8 cellular contexts compared by ENCODE assay signal in the genomic region with DNA sequence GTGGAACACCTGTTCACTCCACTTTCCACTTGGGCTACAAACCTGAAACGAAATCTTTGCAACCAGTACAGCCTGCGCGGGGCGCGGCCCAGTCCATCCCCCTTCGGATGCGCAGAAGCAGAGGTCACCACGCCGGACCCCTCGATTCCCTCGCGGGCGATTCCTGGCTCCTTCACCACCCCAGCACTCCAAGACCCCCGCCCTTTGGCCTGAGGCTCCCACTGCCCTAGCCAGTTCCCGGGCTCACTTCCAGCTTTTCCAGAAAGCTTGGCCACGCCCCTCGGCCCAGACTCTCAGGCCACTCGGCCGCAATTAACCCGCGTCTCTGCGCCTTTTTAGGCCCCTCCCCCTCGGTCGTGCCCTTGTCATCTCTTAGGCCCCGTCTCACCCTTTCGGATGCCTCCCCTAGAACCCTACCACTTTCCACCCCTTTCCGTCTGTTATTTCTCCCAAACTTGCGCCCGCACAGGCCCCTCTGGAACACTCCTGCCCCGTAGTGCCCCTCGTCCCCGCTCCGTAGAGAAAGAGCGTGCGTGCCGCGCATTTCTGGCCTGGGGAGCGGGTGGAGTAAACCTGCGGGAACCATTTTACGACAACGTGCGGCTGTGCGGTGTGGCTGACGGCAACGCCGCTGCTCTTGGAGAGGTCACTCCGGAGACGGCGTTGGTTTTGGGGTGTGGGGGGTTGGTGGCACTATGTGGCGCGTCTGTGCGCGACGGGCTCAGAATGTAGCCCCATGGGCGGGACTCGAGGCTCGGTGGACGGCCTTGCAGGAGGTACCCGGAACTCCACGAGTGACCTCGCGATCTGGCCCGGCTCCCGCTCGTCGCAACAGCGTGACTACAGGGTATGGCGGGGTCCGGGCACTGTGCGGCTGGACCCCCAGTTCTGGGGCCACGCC. TPM values are rescaled to one million over a fixed set of nuclear protein-coding genes. Genes with fewer than 3 reads are reported as not detected.
DNase-seq lines count a peak whose midpoint lies in the region; ATAC-seq and TF ChIP-seq lines count a peak whose summit lies in the region.

A gene (plus strand): TSS at position 631 of the 901 bp plus-strand sequence. CDS start 65 bp downstream, at position 696.

- ATAC-seq in GM21529 (IDR thresholded peaks at IDR 0.05; ENCODE audit: unreplicated experiment) (peak; percentile 71), PC-3 (peak; percentile 85), esophagus mucosa (peak; percentile 97)

- CTCF ChIA-PET in PC-3 (lab: Charles Lee) = no interaction called here

- no peaks in the 10 kb centered on the region for H3K36me3 Mint-ChIP-seq in IgD-negative memory B cell

- H3K4me3 Mint-ChIP-seq in IgD-negative memory B cell = peak within 1 kb of the TSS; percentile 99 to 100 (median 100)

- H3F3A ChIP-seq in PC-3 (ENCODE audit: low read length, unreplicated experiment) = no peaks in the 10 kb centered on the region

- intact Hi-C loops in PC-3 (cut with micrococcal nuclease) = loop anchor here (2.0 to 5.0 kb wide), 2 partner anchors 42 to 93 kb away; no protein-coding TSS in a partner anchor

- H3K36me3 ChIP-seq in PC-3 (ENCODE audit: low read depth, low read length) = peaks cover 18% of the 10 kb centered on the region
- peaks cover 33% of the 10 kb centered on the region for H3K36me3 ChIP-seq in muscle layer of colon (ENCODE audit: insufficient read depth, low read length)

- H3K4me1 ChIP-seq in PC-3 (ENCODE audit: insufficient read depth, low read length) = peaks cover 6% of the 10 kb centered on the region; the same call in 1 of the 2 replicates
- H3K4me1 ChIP-seq in muscle layer of colon (ENCODE audit: insufficient read depth, low read length) = peaks cover 5% of the 10 kb centered on the region

- H3K79me2 ChIP-seq in PC-3 (ENCODE audit: low read length) = peaks cover 24% of the 10 kb centered on the region

- no TSS peak for BruUV-seq in PC-3 (replicated peaks; lab: Mats Ljungman, UMichigan)

- H3K9ac ChIP-seq in PC-3 (ENCODE audit: low read length) = peak within 1 kb of the TSS; percentile 96
- peak within 1 kb of the TSS; percentile 79 for H3K9ac ChIP-seq in muscle layer of colon (ENCODE audit: low read length)

- no peaks in the 10 kb centered on the region for H3K27me3 Mint-ChIP-seq in IgD-negative memory B cell

- H3K9me2 ChIP-seq in PC-3 (replicated peaks; ENCODE audit: low read length) = no peaks in the 10 kb centered on the region

- DNase-seq in DMS153 (lab: John Stamatoyannopoulos, UW) = peak; percentile 70
- peak; percentile 87 for DNase-seq in PC-3
- DNase-seq in activated T-cell treated with anti-CD3 and anti-CD28 coated beads for 48 hours (ENCODE audit: low read depth) = peak; percentile 83
- DNase-seq in stimulated activated CD8-positive, alpha-beta memory T cell treated with anti-CD3 and anti-CD28 coated beads, Interleukin-7, amount 100 ng/mL, for 4 hours (ENCODE audit: low read depth in 2 of 2) = peak; percentile 66 to 76

- no peak for TF ChIP-seq CTCF in PC-3 (conservative IDR thresholded peaks at IDR 0.05; ENCODE audit: low read depth, low read length)

- H3K27ac Mint-ChIP-seq in IgD-negative memory B cell = peak within 1 kb of the TSS; percentile 90 to 98 (median 97)

- H3K9me3 Mint-ChIP-seq in IgD-negative memory B cell = no peaks in the 10 kb centered on the region

- peaks cover 13 to 35% (median 17%) of the 10 kb centered on the region in 3 donors for H3K4me1 Mint-ChIP-seq in IgD-negative memory B cell

- H3K9me3 ChIP-seq in PC-3 (ENCODE audit: low read length) (no peaks in the 10 kb centered on the region), muscle layer of colon (ENCODE audit: low read length) (no peaks in the 10 kb centered on the region)

- peak within 1 kb of the TSS; percentile 94 for H2AFZ ChIP-seq in PC-3 (ENCODE audit: low read length)

- H3K27me3 ChIP-seq in PC-3 (ENCODE audit: low read length) (no peaks in the 10 kb centered on the region), muscle layer of colon (ENCODE audit: control insufficient read depth in 1 of 2, insufficient read depth in 2 of 2, low read length in 2 of 2) (no peaks in the 10 kb centered on the region)

- H3K27ac ChIP-seq in PC-3 (ENCODE audit: low read length) = peak within 1 kb of the TSS; percentile 81
- peak within 1 kb of the TSS; percentile 96 for H3K27ac ChIP-seq in muscle layer of colon (ENCODE audit: low read depth, low read length)

- H3K4me3 ChIP-seq in PC-3 (ENCODE audit: low read length) = peak within 1 kb of the TSS; percentile 100
- peak within 1 kb of the TSS; percentile 80 to 98 for H3K4me3 ChIP-seq in muscle layer of colon (ENCODE audit: low read depth in 1 of 2, low read length in 2 of 2)

- H3K4me2 ChIP-seq in PC-3 (ENCODE audit: low read length) = peak within 1 kb of the TSS; percentile 100

- no peaks in the 10 kb centered on the region for H4K20me1 ChIP-seq in PC-3 (ENCODE audit: low read length)

- POLR2A ChIA-PET in PC-3 (lab: Charles Lee; ENCODE audit: unreplicated experiment) = interaction anchor here (0.7 kb wide), 1 partner anchor 195 kb away, joined by 4 read pairs; no protein-coding TSS in a partner anchor

RNA-seq across cellular contexts. Expression of the gene that starts here (rescaled TPM):
- polyA plus RNA-seq in IgD-negative memory B cell = 27.8 TPM
- 78.9 and 102 TPM in 2 replicates for total RNA-seq in PC-3 (2014; rRNA removed)
- total RNA-seq in esophagus mucosa = 37.1 TPM

Comparison
In these comparisons a context has a peak if more than half of its experiments do, and no peak if none do; other contexts are left out.
1. Peak in every context shown above with its lines: DNase-seq, ATAC-seq, H3K4me3 ChIP-seq and H3K27ac ChIP-seq.